In genomic region chr5:43852276-43852675, GRCh38 we compare ENCODE assay signal across 8 cellular contexts.
"Had no signal": no experiment of that assay in that cellular context is flagged by ENCODE, and none has a peak within 500 bp of the region (broad histone marks: within the 10 kb centered on the region; RNA-seq: fewer than 3 reads in every experiment).

No MANE protein-coding gene starts in this region.

- H3K4me3 ChIP-seq: GM23248, HAP-1 had no signal

- H3K9me3 ChIP-seq: HAP-1 had no signal

- DNase-seq: GM23248, GOT3, HFFc6, KBM-7 had no signal

- FAIRE-seq: HepG2 had no signal

- H3K9ac ChIP-seq: GM23248 had no signal

- H3K4me1 ChIP-seq: HAP-1 had no signal

- H2AFZ ChIP-seq: GM23248 had no signal

- ATAC-seq: HCT116, HepG2 had no signal

- H3K4me3 Mint-ChIP-seq: HFFc6 had no signal

- H3K36me3 ChIP-seq: HAP-1 had no signal

- H3K27ac ChIP-seq: GM23248, HL-60 had no signal

- H3K27ac Mint-ChIP-seq: HFFc6 had no signal
